10 cellular contexts compared by ENCODE assay signal in genomic region chr5:43485406-43485805, GRCh38. TPM values are rescaled to one million over a fixed set of nuclear protein-coding genes. Genes with fewer than 3 reads are reported as not detected.
DNase-seq lines count a peak whose midpoint lies in the region; ATAC-seq and TF ChIP-seq lines count a peak whose summit lies in the region.
"Had no signal": no experiment of that assay in that cellular context is flagged by ENCODE, and none has a peak within 500 bp of the region (broad histone marks: within the 10 kb centered on the region; RNA-seq: fewer than 3 reads in every experiment).

No MANE protein-coding gene starts in this region.

- H3K4me3 Mint-ChIP-seq in CD4-positive, alpha-beta T cell = peak overlapping the region; percentile 78
- no peak overlapping the region for H3K4me3 Mint-ChIP-seq in activated CD4-positive, alpha-beta memory T cell treated with anti-CD3 and anti-CD28 coated beads, Interleukin-2, amount 10 ng/mL, durations not matched to agents 7 days and 5 days

- H3K9me3 ChIP-seq in CD4-positive, alpha-beta T cell (ENCODE audit: control insufficient read depth, low read length) = no peaks in the 10 kb centered on the region
- H3K9me3 ChIP-seq in KOPT-K1 (ENCODE audit: insufficient read depth, low read length, poor library complexity, severe bottlenecking) (no peaks in the 10 kb centered on the region), MM.1S (replicated peaks; ENCODE audit: insufficient read depth, low read length) (no peaks in the 10 kb centered on the region)

- intact Hi-C loops in CD4-positive, alpha-beta T cell (cut with DNase I, micrococcal nuclease) = loop anchor here (2.0 to 10.0 kb wide), 5 partner anchors 173 to 1581 kb away; partner anchors contain the start of genes HMGCS1 (in 1 of the 2) and RIMOC1 (in 1 of the 2)

- H3K36me3 ChIP-seq in KOPT-K1 (ENCODE audit: insufficient read depth, low read length) (peaks cover 34% of the 10 kb centered on the region), MM.1S (replicated peaks; ENCODE audit: insufficient read depth, low read length) (no peaks in the 10 kb centered on the region)

- peaks cover 16% of the 10 kb centered on the region for H3K79me2 ChIP-seq in MM.1S (ENCODE audit: low read length)

- H3K27ac ChIP-seq in CD4-positive, alpha-beta T cell (ENCODE audit: low read depth, low read length) = peak overlapping the region; percentile 95
- H3K27ac ChIP-seq in KOPT-K1 (ENCODE audit: low read depth, low read length, poor library complexity, severe bottlenecking) (peak overlapping the region; percentile 94), MM.1S (ENCODE audit: low read length) (no peak overlapping the region)

- peaks cover 52% of the 10 kb centered on the region for H3K4me1 Mint-ChIP-seq in CD4-positive, alpha-beta T cell (ENCODE audit: low read depth)
- peaks cover 46% of the 10 kb centered on the region for H3K4me1 Mint-ChIP-seq in activated CD4-positive, alpha-beta memory T cell treated with anti-CD3 and anti-CD28 coated beads, Interleukin-2, amount 10 ng/mL, durations not matched to agents 7 days and 5 days

- CTCF ChIA-PET in CD4-positive, alpha-beta T cell (lab: Charles Lee) = interaction anchor here (0.8 to 2.8 kb wide), 8 partner anchors 12 to 466 kb away, joined by 4 to 30 read pairs (median 6); partner anchors contain the start of genes C5orf34 and ZNF131
- CTCF ChIA-PET in activated CD4-positive, alpha-beta memory T cell treated with anti-CD3 and anti-CD28 coated beads, Interleukin-2, amount 10 ng/mL, durations not matched to agents 7 days and 5 days (lab: Charles Lee) = interaction anchor here (0.6 to 3.7 kb wide), 11 partner anchors 10 to 477 kb away, joined by 3 to 23 read pairs (median 4); partner anchors contain the start of gene NNT

- no peak overlapping the region for H3K4me2 ChIP-seq in MM.1S (ENCODE audit: low read depth, low read length)

- H3K9me2 ChIP-seq in MM.1S (replicated peaks; ENCODE audit: insufficient read depth, low read length) = no peaks in the 10 kb centered on the region

- H3K4me1 ChIP-seq in MM.1S (ENCODE audit: low read length) = peaks cover 7% of the 10 kb centered on the region

- peaks cover 12% of the 10 kb centered on the region for H3F3A ChIP-seq in MM.1S (ENCODE audit: insufficient read depth, low read length)

- TF ChIP-seq CTCF in CD4-positive, alpha-beta T cell (IDR thresholded peaks at IDR 0.05) = no peak
- TF ChIP-seq CTCF in MM.1S (IDR thresholded peaks at IDR 0.05; ENCODE audit: low read length) = no peak

- no peaks in the 10 kb centered on the region for H3K9me3 Mint-ChIP-seq in CD4-positive, alpha-beta T cell
- H3K9me3 Mint-ChIP-seq in activated CD4-positive, alpha-beta memory T cell treated with anti-CD3 and anti-CD28 coated beads, Interleukin-2, amount 10 ng/mL, durations not matched to agents 7 days and 5 days = no peaks in the 10 kb centered on the region

- ATAC-seq in CD4-positive, alpha-beta T cell (ENCODE audit: poor library complexity) = peak; percentile 25
- no peak for ATAC-seq in HG03520 (IDR thresholded peaks at IDR 0.05; ENCODE audit: unreplicated experiment)
- ATAC-seq in GM18517 (IDR thresholded peaks at IDR 0.05; ENCODE audit: unreplicated experiment) = no peak

- no peaks in the 10 kb centered on the region for H4K20me1 ChIP-seq in MM.1S (ENCODE audit: insufficient read depth, low read length)

- H3K9ac ChIP-seq in MM.1S (ENCODE audit: low read length) = no peak overlapping the region

- peak overlapping the region; percentile 99 for H3K27ac Mint-ChIP-seq in CD4-positive, alpha-beta T cell
- peak overlapping the region; percentile 100 for H3K27ac Mint-ChIP-seq in activated CD4-positive, alpha-beta memory T cell treated with anti-CD3 and anti-CD28 coated beads, Interleukin-2, amount 10 ng/mL, durations not matched to agents 7 days and 5 days

- no peak overlapping the region for H2AFZ ChIP-seq in MM.1S (ENCODE audit: low read length)

- H3K36me3 Mint-ChIP-seq in CD4-positive, alpha-beta T cell (ENCODE audit: low read depth) = peaks cover 17% of the 10 kb centered on the region
- H3K36me3 Mint-ChIP-seq in activated CD4-positive, alpha-beta memory T cell treated with anti-CD3 and anti-CD28 coated beads, Interleukin-2, amount 10 ng/mL, durations not matched to agents 7 days and 5 days (ENCODE audit: low read depth) = peaks cover 35% of the 10 kb centered on the region

- no peak for DNase-seq in CD4-positive, alpha-beta T cell
- no peak for DNase-seq in activated CD4-positive, alpha-beta memory T cell treated with anti-CD3 and anti-CD28 coated beads, Interleukin-2, amount 10 ng/mL, durations not matched to agents 7 days and 5 days
- peak; percentile 6 for DNase-seq in medulla oblongata (ENCODE audit: extremely low spot score)
- no peak for DNase-seq in MM.1S
- DNase-seq in NCI-H1930 (lab: John Stamatoyannopoulos, UW) = no peak
- DNase-seq: NCI-H226, T-helper 9 cell had no signal

- H3K4me3 ChIP-seq in MM.1S (ENCODE audit: low read length) = no peak overlapping the region

- POLR2A ChIA-PET in CD4-positive, alpha-beta T cell (lab: Charles Lee) = interaction anchor here (0.6 to 4.2 kb wide), 21 partner anchors 10 to 577 kb away, joined by 3 to 175 read pairs (median 56); partner anchors contain the start of genes ANXA2R, C5orf34, HMGCS1 and NNT
- POLR2A ChIA-PET in activated CD4-positive, alpha-beta memory T cell treated with anti-CD3 and anti-CD28 coated beads, Interleukin-2, amount 10 ng/mL, durations not matched to agents 7 days and 5 days (lab: Charles Lee) = interaction anchor here (1.0 to 4.9 kb wide), 20 partner anchors 9 to 492 kb away, joined by 3 to 117 read pairs (median 18); partner anchors contain the start of genes ANXA2R, C5orf34, HMGCS1 and NNT

- no peaks in the 10 kb centered on the region for H3K27me3 ChIP-seq in CD4-positive, alpha-beta T cell (ENCODE audit: control insufficient read depth, insufficient read depth, low read length)
- no peaks in the 10 kb centered on the region for H3K27me3 ChIP-seq in MM.1S (replicated peaks; ENCODE audit: insufficient read depth, low read length)

- no peaks in the 10 kb centered on the region for H3K27me3 Mint-ChIP-seq in CD4-positive, alpha-beta T cell
- no peaks in the 10 kb centered on the region for H3K27me3 Mint-ChIP-seq in activated CD4-positive, alpha-beta memory T cell treated with anti-CD3 and anti-CD28 coated beads, Interleukin-2, amount 10 ng/mL, durations not matched to agents 7 days and 5 days

RNA-seq across cellular contexts. Expression of gene TMEM267, which starts 1.7 kb away (rescaled TPM):
- total RNA-seq in CD4-positive, alpha-beta T cell = 1 to 10 TPM; 7.1 to 9.6 TPM
- 10 to 100 TPM; 17.0 to 19.0 TPM for total RNA-seq in activated CD4-positive, alpha-beta memory T cell treated with anti-CD3 and anti-CD28 coated beads, Interleukin-2, amount 10 ng/mL, durations not matched to agents 7 days and 5 days

RNA-seq across cellular contexts. Expression of gene C5orf34, which starts 29.5 kb away (rescaled TPM):
- total RNA-seq in CD4-positive, alpha-beta T cell = 1 to 10 TPM in 1 of 2 experiments, under 1 TPM in 1; 0.88 to 1.2 TPM
- 1 to 10 TPM; 7.7 to 8.5 TPM for total RNA-seq in activated CD4-positive, alpha-beta memory T cell treated with anti-CD3 and anti-CD28 coated beads, Interleukin-2, amount 10 ng/mL, durations not matched to agents 7 days and 5 days
